17 cellular contexts compared by ENCODE assay signal in genomic region chr20:44526129-44526528, GRCh38. TPM values are rescaled to one million over a fixed set of nuclear protein-coding genes. Genes with fewer than 3 reads are reported as not detected.
DNase-seq lines count a peak whose midpoint lies in the region; ATAC-seq and TF ChIP-seq lines count a peak whose summit lies in the region.
"Had no signal": no experiment of that assay in that cellular context is flagged by ENCODE, and none has a peak within 500 bp of the region (broad histone marks: within the 10 kb centered on the region; RNA-seq: fewer than 3 reads in every experiment).

No MANE protein-coding gene starts in this region.

- TF ChIP-seq POLR2A in IMR-90 (IDR thresholded peaks at IDR 0.05; ENCODE audit: low read depth, low read length) (no peak), ovary (IDR thresholded peaks at IDR 0.05) (no peak)

- peak overlapping the region; percentile 82 for H3K4ac ChIP-seq in IMR-90 (ENCODE audit: low read depth, low read length)

- peaks cover 4% of the 10 kb centered on the region; the same call in 1 of the 2 replicates for H3K9me1 ChIP-seq in IMR-90 (ENCODE audit: insufficient read depth, low read length)

- peak overlapping the region; percentile 6 to 90; a peak in 3 of 4 replicates for H4K8ac ChIP-seq in IMR-90 (ENCODE audit: low read depth in 2 of 2, low read length in 2 of 2)

- WGBS in IMR-90 (ENCODE audit: extremely low coverage in 2 of 2, insufficient read length in 1 of 2), 2 experiments = 96% methylated on average over 4 of the region's 6 CpGs; no CpG with 5 or more reads in 1 of the 2 experiments
- 69 to 77% (median 74%) methylated on average over 6 of the region's 6 CpGs for WGBS in ovary, 3 donors

- no peak overlapping the region for H3K4me3 Mint-ChIP-seq in CD14-positive monocyte
- H3K4me3 Mint-ChIP-seq: activated naive CD8-positive, alpha-beta T cell treated with anti-CD3 and anti-CD28 coated beads, Interleukin-2, amount 50 U/mL, for 24 hours; memory B cell had no signal

- no peak overlapping the region for H3K56ac ChIP-seq in IMR-90 (ENCODE audit: extremely low read depth, insufficient read depth, low read length)

- peaks cover 0 to 2% (median 0%) of the 10 kb centered on the region in 3 donors for H3K27me3 Mint-ChIP-seq in CD14-positive monocyte (ENCODE audit: low read depth in 3 of 3)
- H3K27me3 Mint-ChIP-seq: activated naive CD8-positive, alpha-beta T cell treated with anti-CD3 and anti-CD28 coated beads, Interleukin-2, amount 50 U/mL, for 24 hours; memory B cell had no signal

- POLR2A ChIA-PET in IMR-90 (lab: Charles Lee; ENCODE audit: unreplicated experiment) = no interaction called here

- H3K4me3 ChIP-seq in ACC112 (ENCODE audit: low read depth, low read length) (no peak overlapping the region), IMR-90 (ENCODE audit: insufficient read depth, low read depth, low read length) (no peak overlapping the region), astrocyte of the spinal cord (ENCODE audit: low read depth, low read length) (no peak overlapping the region), ovary (no peak overlapping the region)

- H2BK5ac ChIP-seq in IMR-90 (ENCODE audit: low read depth, low read length, poor library complexity, severe bottlenecking) = peak overlapping the region; percentile 69

- H3K4me1 ChIP-seq in ACC112 (ENCODE audit: control insufficient read depth, insufficient read depth, low read length, unreplicated experiment) (peaks cover 24% of the 10 kb centered on the region), IMR-90 (ENCODE audit: control insufficient read depth, insufficient read depth, low read length) (peaks cover 2% of the 10 kb centered on the region; the same call in 1 of the 2 replicates), ovary (ENCODE audit: insufficient read depth) (peaks cover under 1% of the 10 kb centered on the region)

- H2BK15ac ChIP-seq in IMR-90 (ENCODE audit: low read depth, low read length) = peak overlapping the region; percentile 74; the same call in 2 of the 3 replicates

- H3K36me3 ChIP-seq in ACC112 (ENCODE audit: insufficient read depth, low read length) (no peaks in the 10 kb centered on the region), IMR-90 (ENCODE audit: control insufficient read depth, insufficient read depth, low read length) (no peaks in the 10 kb centered on the region), ovary (no peaks in the 10 kb centered on the region)

- TF ChIP-seq CTCF in IMR-90 (conservative IDR thresholded peaks at IDR 0.05; ENCODE audit: low read depth, low read length) (no peak), astrocyte of the spinal cord (IDR thresholded peaks at IDR 0.05; ENCODE audit: low read depth, low read length) (no peak), ovary (IDR thresholded peaks at IDR 0.05) (no peak), CD14-positive monocyte (IDR thresholded peaks at IDR 0.05) (no peak), GM13976 (IDR thresholded peaks at IDR 0.05; ENCODE audit: borderline replicate concordance, control extremely low read depth, extremely low read depth, insufficient read depth, missing control alignments) (no peak)

- no peak for ATAC-seq in IMR-90 (ENCODE audit: low read depth)
- ATAC-seq: activated naive CD8-positive, alpha-beta T cell treated with anti-CD3 and anti-CD28 coated beads, Interleukin-2, amount 50 U/mL, for 24 hours had no signal

- H3K9me3 ChIP-seq in IMR-90 (ENCODE audit: control insufficient read depth, insufficient read depth, low read length) = no peaks in the 10 kb centered on the region
- no peaks in the 10 kb centered on the region for H3K9me3 ChIP-seq in ovary

- H2BK120ac ChIP-seq in IMR-90 (ENCODE audit: low read depth, low read length) = peak overlapping the region; percentile 89

- peak overlapping the region; percentile 77 for H2BK20ac ChIP-seq in IMR-90 (ENCODE audit: low read depth, low read length)

- H4K20me1 ChIP-seq in IMR-90 (ENCODE audit: insufficient read depth, low read length) = peaks cover 6% of the 10 kb centered on the region

- peak overlapping the region; percentile 75 for H2AK9ac ChIP-seq in IMR-90 (replicated peaks; ENCODE audit: low read depth, low read length, poor library complexity)

- H3K79me2 ChIP-seq in ACC112 (ENCODE audit: control insufficient read depth, insufficient read depth, low read length, unreplicated experiment) = peaks cover 6% of the 10 kb centered on the region

- CTCF ChIA-PET in IMR-90 (lab: Yijun Ruan, JAX) = interaction anchor here (0.5 to 0.6 kb wide), 2 partner anchors 26 to 448 kb away, joined by 3 read pairs; no protein-coding TSS in a partner anchor

- peak overlapping the region; percentile 20 for H2AFZ ChIP-seq in ACC112 (ENCODE audit: low read length, unreplicated experiment)
- H2AFZ ChIP-seq in IMR-90 (replicated peaks; ENCODE audit: low read length, poor library complexity) = peak overlapping the region; percentile 77

- H3K14ac ChIP-seq in IMR-90 (replicated peaks; ENCODE audit: low read depth, low read length) = peak overlapping the region; percentile 77

- no peaks in the 10 kb centered on the region for H3K9me3 Mint-ChIP-seq in CD14-positive monocyte
- H3K9me3 Mint-ChIP-seq: activated naive CD8-positive, alpha-beta T cell treated with anti-CD3 and anti-CD28 coated beads, Interleukin-2, amount 50 U/mL, for 24 hours; memory B cell had no signal

- peak overlapping the region; percentile 48 for H2AK5ac ChIP-seq in IMR-90 (ENCODE audit: low read depth, low read length)

- intact Hi-C loops in IMR-90 (cut with micrococcal nuclease) (no loop called here), ovary (cut with DNase I) (no loop called here), CD14-positive monocyte (cut with micrococcal nuclease) (loop anchor here in 1 of 2 donors (10.0 kb wide), 1 partner anchor 49 kb away; no protein-coding TSS in a partner anchor)

- no peak overlapping the region for H3K4me2 ChIP-seq in IMR-90 (ENCODE audit: low read depth, low read length)

- H3K36me3 Mint-ChIP-seq in CD14-positive monocyte = no peaks in the 10 kb centered on the region
- H3K36me3 Mint-ChIP-seq: memory B cell had no signal

- peak overlapping the region in 3 of 7 donors; percentile 32 to 93 (median 63) for H3K27ac Mint-ChIP-seq in CD14-positive monocyte
- H3K27ac Mint-ChIP-seq: activated naive CD8-positive, alpha-beta T cell treated with anti-CD3 and anti-CD28 coated beads, Interleukin-2, amount 50 U/mL, for 24 hours; memory B cell had no signal

- in situ Hi-C loops in IMR-90 (cut with MboI; ENCODE audit: low sequenced_read_pairs) = no loop called here
- in situ Hi-C loops in astrocyte of the spinal cord (cut with HindIII; ENCODE audit: low sequenced_read_pairs) = no loop called here
- in situ Hi-C loops in GM13976 (cut with MboI; ENCODE audit: low sequenced_read_pairs, unreplicated experiment) = no loop called here

- H3K79me1 ChIP-seq in IMR-90 (ENCODE audit: low read depth in 1 of 2, low read length in 2 of 2) = peaks cover 0 to 7% of the 10 kb centered on the region in 2 experiments; a peak in 2 of 4 replicates

- H3K23ac ChIP-seq in IMR-90 (ENCODE audit: low read depth, low read length) = no peak overlapping the region

- H3K9ac ChIP-seq in IMR-90 (ENCODE audit: low read depth, low read length) = no peak overlapping the region

- peaks cover 17% of the 10 kb centered on the region for H3K4me1 Mint-ChIP-seq in CD14-positive monocyte

- dilution Hi-C loops in IMR-90 (cut with HindIII; ENCODE audit: low sequenced_read_pairs, unreplicated experiment) = no loop called here

- H3K27me3 ChIP-seq in ACC112 (ENCODE audit: insufficient read depth, low read length) (no peaks in the 10 kb centered on the region), IMR-90 (ENCODE audit: control insufficient read depth, insufficient read depth, low read length) (no peaks in the 10 kb centered on the region), ovary (no peaks in the 10 kb centered on the region)

- no peak overlapping the region for H3K18ac ChIP-seq in IMR-90 (ENCODE audit: low read depth, low read length)

- TF ChIP-seq RAD21 in IMR-90 (IDR thresholded peaks at IDR 0.05; ENCODE audit: low read length) = no peak

- H4K5ac ChIP-seq in IMR-90 (ENCODE audit: low read depth, low read length) = peak overlapping the region; percentile 49; the same call in 1 of the 2 replicates

- BruUV-seq in IMR-90 (replicated peaks; lab: Mats Ljungman, UMichigan) = no TSS peak

- 0 out of 2 replicates have a peak overlapping the region, but pooled peaks have one; percentile 64 for H4K91ac ChIP-seq in IMR-90 (ENCODE audit: insufficient read depth, low read depth, low read length)

- H3K27ac ChIP-seq in ACC112 (ENCODE audit: low read depth, low read length) (peak overlapping the region; percentile 33), IMR-90 (ENCODE audit: insufficient read depth, low read length) (no peak overlapping the region), ovary (no peak overlapping the region)

- no peak for TF ChIP-seq EP300 in ovary (IDR thresholded peaks at IDR 0.05)

- DNase-seq in IMR-90 = peak; percentile 52
- peak; percentile 47 for DNase-seq in astrocyte of the spinal cord (ENCODE audit: low read depth, low spot score)
- peak; percentile 71 for DNase-seq in iPS DF 19.7 (ENCODE audit: low read depth, low spot score)
- no peak for DNase-seq in ovary
- DNase-seq in CD14-positive monocyte (ENCODE audit: low spot score) = no peak
- DNase-seq in GM13976 (ENCODE audit: low spot score) = no peak
- no peak for DNase-seq in NCI-H526 treated with DMSO at 0.1 percent for 48 hours (lab: John Stamatoyannopoulos, UW)
- DNase-seq: activated CD8-positive, alpha-beta memory T cell treated with anti-CD3 and anti-CD28 coated beads, Interleukin-2, amount 50 U/mL, for 4 hours; activated naive CD8-positive, alpha-beta T cell treated with anti-CD3 and anti-CD28 coated beads, Interleukin-2, amount 50 U/mL, for 24 hours; DMS153; effector memory CD4-positive, alpha-beta T cell; NCI-H1105 treated with DMSO at 0.1 percent for 48 hours; NCI-H510A; Right ventricle myocardium superior; stimulated activated CD4-positive, alpha-beta T cell treated with anti-CD3 and anti-CD28 coated beads, Interleukin-1b, Interleukin-23, amount 100 ng/mL, for 48 hours had no signal

RNA-seq across cellular contexts. Expression of gene SERINC3, which starts 4.3 kb away (rescaled TPM):
- total RNA-seq in IMR-90 (2012; rRNA removed) = 88.3 and 101 TPM in 2 replicates
- 132 TPM in 2 replicates for polyA plus RNA-seq in IMR-90 (2012; rRNA removed)
- polyA plus RNA-seq in IMR-90 (2012; cell fraction: cytosol; rRNA removed) = 80.8 and 87.4 TPM in 2 replicates
- 53.6 and 92.5 TPM in 2 replicates for polyA plus RNA-seq in IMR-90 (2012; cell fraction: nucleus; rRNA removed; ENCODE audit: low replicate concordance)
- total RNA-seq in ovary = 100 to 1,000 TPM in 1 of 7 donors, 10 to 100 TPM in 6; 52.1 to 113 (median 90.1) TPM
- 100 to 1,000 TPM in 1 of 2 donors, 10 to 100 TPM in 1; 69.4 to 171 TPM for polyA plus RNA-seq in ovary
- 100 to 1,000 TPM; 157 to 194 TPM for polyA plus RNA-seq in CD14-positive monocyte

RNA-seq across cellular contexts. Expression of gene TTPAL, which starts 50.5 kb away (rescaled TPM):
- total RNA-seq in IMR-90 (2012; rRNA removed) = 8.2 and 11.9 TPM in 2 replicates
- polyA plus RNA-seq in IMR-90 (2012; rRNA removed) = 18.1 and 18.8 TPM in 2 replicates
- 8.8 and 17.5 TPM in 2 replicates for polyA plus RNA-seq in IMR-90 (2012; cell fraction: cytosol; rRNA removed)
- 17.9 and 18.6 TPM in 2 replicates for polyA plus RNA-seq in IMR-90 (2012; cell fraction: nucleus; rRNA removed; ENCODE audit: low replicate concordance)
- 10 to 100 TPM in 6 of 7 donors, 1 to 10 TPM in 1; 5.6 to 25.1 (median 12.4) TPM for total RNA-seq in ovary
- polyA plus RNA-seq in ovary = 1 to 10 TPM; 3.1 to 7.4 TPM
- 1 to 10 TPM; 3.0 to 4.9 TPM for polyA plus RNA-seq in CD14-positive monocyte

RNA-seq across cellular contexts. Expression of gene PKIG, which starts 56.2 kb away (rescaled TPM):
- total RNA-seq in IMR-90 (2012; rRNA removed) (69.4 and 78.3 TPM in 2 replicates), ovary (100 to 1,000 TPM in 1 of 7 donors, 10 to 100 TPM in 6; 37.0 to 114 (median 49.9) TPM)
- polyA plus RNA-seq in IMR-90 (2012; rRNA removed) (89.6 and 91.2 TPM in 2 replicates), ovary (10 to 100 TPM; 46.9 to 74.9 TPM), CD14-positive monocyte (under 1 TPM; 0.67 to 0.84 TPM)
- 107 and 152 TPM in 2 replicates for polyA plus RNA-seq in IMR-90 (2012; cell fraction: cytosol; rRNA removed)
- 30.7 and 43.9 TPM in 2 replicates for polyA plus RNA-seq in IMR-90 (2012; cell fraction: nucleus; rRNA removed; ENCODE audit: low replicate concordance)

Comparison
In these comparisons a context has a peak if more than half of its experiments do, and no peak if none do; other contexts are left out.
1. DNase-seq: peak in IMR-90 (single experiment), astrocyte of the spinal cord (single experiment) and iPS DF 19.7 (single experiment); none in ovary (0 of 5), CD14-positive monocyte (single experiment), GM13976 (single experiment) and NCI-H526 treated with DMSO at 0.1 percent for 48 hours (single experiment).
2. RNA of gene PKIG, which starts 56.2 kb away (polyA plus RNA-seq): 30.7 to 152 TPM in IMR-90 and 46.9 to 74.9 TPM in ovary; 0.67 to 0.84 TPM in CD14-positive monocyte; every median in the first group is over 10 times any median in the second.